Comparison of ENCODE assay signal across 1 cellular context in the genomic region with DNA sequence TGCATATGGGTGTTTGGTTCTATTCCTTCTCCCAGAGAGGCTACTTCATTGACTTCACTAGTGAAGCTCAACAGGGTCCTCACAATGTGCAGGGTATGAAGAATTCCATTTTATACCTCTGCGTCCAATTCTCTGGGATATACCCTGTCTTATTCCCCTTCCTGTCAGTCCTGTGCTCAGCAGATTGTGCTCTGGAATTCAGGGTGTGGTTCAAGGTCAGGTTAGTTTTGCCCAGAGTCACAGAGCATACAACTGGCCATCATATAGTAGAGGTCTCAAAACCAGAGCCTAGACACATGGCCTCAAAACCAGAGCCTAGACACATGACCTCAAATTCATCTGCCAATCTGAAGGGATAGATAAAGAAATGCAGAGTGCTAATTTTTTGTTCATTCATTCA.
TF ChIP-seq lines count a peak whose summit lies in the region.

No MANE protein-coding gene starts in this region.

TF ChIP-seq in HepG2, 621 proteins besides CTCF, POLR2A, EP300 and RAD21:
- TF ChIP-seq ZNF644 (CRISPR knock-in tag; IDR thresholded peaks at IDR 0.05; ENCODE audit: low read depth) (0 out of 2 replicates have a peak, but pooled peaks have one; percentile 14), RXRB (CRISPR knock-in tag; IDR thresholded peaks at IDR 0.05; ENCODE audit: borderline replicate concordance) (0 out of 2 replicates have a peak, but pooled peaks have one; percentile 39), ZNF160 (CRISPR knock-in tag; IDR thresholded peaks at IDR 0.05) (no peak), PAX8 (CRISPR knock-in tag; IDR thresholded peaks at IDR 0.05; ENCODE audit: borderline replicate concordance) (no peak), TEAD3 (CRISPR knock-in tag; optimal IDR thresholded peaks at IDR 0.05; ENCODE audit: borderline replicate concordance) (peak; percentile 51), RARA (CRISPR knock-in tag; IDR thresholded peaks at IDR 0.05) (peak; percentile 91), FOSL2 (CRISPR knock-in tag; IDR thresholded peaks at IDR 0.05) (peak; percentile 6; the same call in 1 of the 2 replicates)
